ENCODE assay signal across 29 cellular contexts in genomic region chrX:149469406-149469805, GRCh38.
"Had no signal": no experiment of that assay in that cellular context is flagged by ENCODE, and none has a peak within 500 bp of the region (broad histone marks: within the 10 kb centered on the region; RNA-seq: fewer than 3 reads in every experiment).

No MANE protein-coding gene starts in this region.

- H3K27ac Mint-ChIP-seq: immature natural killer cell; memory B cell; natural killer cell; stimulated activated effector memory CD8-positive, alpha-beta T cell treated with anti-CD3 and anti-CD28 coated beads, Interleukin-12 subunit alpha, Interleukin-12 subunit beta, amount 100 ng/mL, for 72 hours; type B pancreatic cell had no signal

- H3K27me3 Mint-ChIP-seq: type B pancreatic cell had no signal

- H3K4me1 ChIP-seq: psoas muscle, sigmoid colon, tibial artery, uterus had no signal

- H3K36me3 ChIP-seq: esophagus muscularis mucosa, lower lobe of right lung, ovary, sigmoid colon, stomach, tibial artery, uterus had no signal

- H3K9me3 ChIP-seq: esophagus muscularis mucosa, lower lobe of right lung, ovary, psoas muscle, sigmoid colon, stomach, tibial artery, uterus had no signal

- H3K36me3 Mint-ChIP-seq: immature natural killer cell; memory B cell; natural killer cell; stimulated activated effector memory CD8-positive, alpha-beta T cell treated with anti-CD3 and anti-CD28 coated beads, Interleukin-12 subunit alpha, Interleukin-12 subunit beta, amount 100 ng/mL, for 72 hours had no signal

- H3K4me3 Mint-ChIP-seq: immature natural killer cell; memory B cell; natural killer cell; stimulated activated effector memory CD8-positive, alpha-beta T cell treated with anti-CD3 and anti-CD28 coated beads, Interleukin-12 subunit alpha, Interleukin-12 subunit beta, amount 100 ng/mL, for 72 hours; type B pancreatic cell had no signal

- H3K4me3 ChIP-seq: coronary artery, esophagus muscularis mucosa, lower lobe of right lung, ovary, psoas muscle, sigmoid colon, stomach, tibial artery, uterus had no signal

- ATAC-seq: left colon; left ventricle myocardium superior; natural killer cell; psoas muscle; right cardiac atrium; stimulated activated effector memory CD8-positive, alpha-beta T cell treated with anti-CD3 and anti-CD28 coated beads, Interleukin-12 subunit alpha, Interleukin-12 subunit beta, amount 100 ng/mL, for 72 hours had no signal

- H3K27ac ChIP-seq: coronary artery, esophagus muscularis mucosa, lower lobe of right lung, ovary, psoas muscle, sigmoid colon, stomach, tibial artery, uterus had no signal

- H3K27me3 ChIP-seq: esophagus muscularis mucosa, ovary, sigmoid colon, stomach, tibial artery, uterus had no signal

- DNase-seq: dermis blood vessel endothelial cell; effector memory CD4-positive, alpha-beta T cell; foreskin melanocyte; glutamatergic neuron; hypothalamus; immature natural killer cell; islet precursor cell; kidney glomerular epithelial cell; left colon; left ventricle myocardium superior; lower lobe of right lung; natural killer cell; occipital lobe; ovary; posterior cingulate gyrus; psoas muscle; right cardiac atrium; sigmoid colon; stimulated activated CD4-positive, alpha-beta T cell treated with anti-CD3 and anti-CD28 coated beads, Interleukin-2, amount 100 ng/mL, for 24 hours; stimulated activated CD4-positive, alpha-beta T cell treated with anti-CD3 and anti-CD28 coated beads, Interleukin-4, amount 100 ng/mL, for 24 hours; stimulated activated naive CD4-positive, alpha-beta T cell treated with Interleukin-2 at 50 U/mL for 16 hours; stomach; tibial artery; uterus had no signal

- H3K9me3 Mint-ChIP-seq: immature natural killer cell; memory B cell; natural killer cell; stimulated activated effector memory CD8-positive, alpha-beta T cell treated with anti-CD3 and anti-CD28 coated beads, Interleukin-12 subunit alpha, Interleukin-12 subunit beta, amount 100 ng/mL, for 72 hours had no signal

- H3K4me1 Mint-ChIP-seq: stimulated activated effector memory CD8-positive, alpha-beta T cell treated with anti-CD3 and anti-CD28 coated beads, Interleukin-12 subunit alpha, Interleukin-12 subunit beta, amount 100 ng/mL, for 72 hours had no signal
